ENCODE assay signal across 8 cellular contexts in the genomic region with DNA sequence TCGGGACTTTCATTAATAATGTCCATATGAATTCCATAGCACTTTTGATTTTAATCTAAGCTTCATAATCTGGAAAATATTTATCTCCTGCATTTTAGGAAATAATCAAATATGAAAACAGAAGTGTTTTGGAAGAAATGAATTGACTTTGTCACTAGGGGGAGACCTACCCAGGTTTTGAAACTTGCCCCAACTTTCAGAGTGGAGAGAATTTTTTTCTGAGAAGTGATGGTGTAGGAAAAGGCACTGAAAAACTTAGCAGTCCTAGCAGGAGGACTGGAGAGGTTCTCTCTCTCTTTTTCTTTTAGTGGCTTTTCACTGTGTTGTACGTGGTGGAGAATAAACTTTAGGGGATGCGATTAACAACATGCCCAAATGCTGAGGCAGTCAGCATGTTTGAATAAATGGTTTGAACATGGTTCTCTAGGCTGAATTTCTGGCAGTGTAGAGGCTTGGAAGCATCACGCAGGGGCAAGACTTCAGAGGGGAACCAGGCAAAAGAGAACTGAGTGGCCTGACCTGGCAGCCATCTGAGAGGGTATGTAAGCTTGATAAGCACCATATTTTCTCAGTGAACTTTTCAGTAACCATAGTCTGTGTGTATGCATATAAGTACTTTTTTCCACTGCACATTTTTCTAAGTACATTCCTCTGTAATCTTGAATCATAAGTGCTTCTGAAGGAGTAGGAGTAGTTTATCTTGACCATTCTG.
DNase-seq lines count a peak whose midpoint lies in the region; ATAC-seq and TF ChIP-seq lines count a peak whose summit lies in the region.

No MANE protein-coding gene starts in this region.

- H3K9ac ChIP-seq in parathyroid adenoma = no peak overlapping the region

- H3K4me2 ChIP-seq in parathyroid adenoma (ENCODE audit: low read length) = no peak overlapping the region

- H3K9me3 ChIP-seq in parathyroid adenoma (ENCODE audit: control insufficient read depth, low read length) = no peaks in the 10 kb centered on the region

- H3K27ac ChIP-seq in parathyroid adenoma = no peak overlapping the region

- DNase-seq in SIG-M5 treated with dmso at 0.1 percent for 504 hours (lab: John Stamatoyannopoulos, UW; ENCODE audit: unreplicated experiment) (peak; percentile 52), SIG-M5 (lab: John Stamatoyannopoulos, UW) (no peak), SKM-1 (lab: John Stamatoyannopoulos, UW; ENCODE audit: unreplicated experiment) (peak; percentile 24), fibroblast of peridontal ligament (ENCODE audit: extremely low read depth) (peak; percentile 83), Ammon's horn (ENCODE audit: low spot score) (no peak)

- no peaks in the 10 kb centered on the region for H3K4me1 ChIP-seq in parathyroid adenoma

- H3K27me3 ChIP-seq in parathyroid adenoma (ENCODE audit: control insufficient read depth, insufficient read depth, low read length) = no peaks in the 10 kb centered on the region

- H3K36me3 ChIP-seq in parathyroid adenoma (ENCODE audit: control insufficient read depth, insufficient read depth, low read length) = no peaks in the 10 kb centered on the region

- peak; percentile 35 for TF ChIP-seq CTCF in parathyroid adenoma (IDR thresholded peaks at IDR 0.05)

- H3K79me2 ChIP-seq in parathyroid adenoma = no peaks in the 10 kb centered on the region

- ATAC-seq in HG03103 (IDR thresholded peaks at IDR 0.05; ENCODE audit: low read depth, unreplicated experiment) (peak; percentile 52), esophagus mucosa (no peak)

- no peak overlapping the region for H3K4me3 ChIP-seq in parathyroid adenoma (ENCODE audit: low read depth, low read length)

- no peak overlapping the region for H2AFZ ChIP-seq in parathyroid adenoma

Comparison
In these comparisons a context has a peak if more than half of its experiments do, and no peak if none do; other contexts are left out.
1. DNase-seq: peak in SIG-M5 treated with dmso at 0.1 percent for 504 hours (single experiment), SKM-1 (single experiment) and fibroblast of peridontal ligament (single experiment); none in SIG-M5 (single experiment) and Ammon's horn (single experiment).